Comparison of ENCODE assay signal across 31 cellular contexts in the genomic region with DNA sequence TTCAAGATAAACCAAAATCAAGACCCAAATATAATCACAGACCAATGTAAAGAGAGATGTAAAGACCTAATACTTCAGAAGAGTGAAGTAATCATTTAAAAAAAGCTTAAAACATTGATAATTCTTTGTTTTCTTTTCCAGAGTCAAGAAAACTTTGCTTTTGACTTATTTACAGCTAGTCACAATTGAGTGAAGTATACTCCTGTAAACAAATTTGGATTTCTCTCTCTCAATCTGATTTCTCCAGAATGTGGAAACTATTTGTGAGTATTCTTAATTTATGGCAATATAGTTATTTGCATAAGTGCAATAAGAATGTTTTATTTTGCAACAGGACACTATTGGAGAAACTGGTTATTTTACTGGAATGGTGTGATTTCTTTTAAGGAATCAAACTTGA.
"Had no signal": no experiment of that assay in that cellular context is flagged by ENCODE, and none has a peak within 500 bp of the region (broad histone marks: within the 10 kb centered on the region; RNA-seq: fewer than 3 reads in every experiment).

No MANE protein-coding gene starts in this region.

- H3K27ac ChIP-seq: brain microvascular endothelial cell, coronary artery, dorsolateral prefrontal cortex, esophagus muscularis mucosa, foreskin keratinocyte, gastrocnemius medialis, heart left ventricle, WERI-Rb-1 had no signal

- DNase-seq: activated B cell treated with CpG ODN at 0.5 μM for 24 hours; activated CD4-positive, alpha-beta T cell treated with anti-CD3 and anti-CD28 coated beads for 48 hours; activated CD4-positive, alpha-beta T cell treated with anti-CD3 and anti-CD28 coated beads, Interleukin-2, amount 50 U/mL, for 1 hour; activated CD4-positive, alpha-beta T cell treated with anti-CD3 and anti-CD28 coated beads, Interleukin-2, amount 50 U/mL, for 48 hours; activated CD8-positive, alpha-beta memory T cell treated with anti-CD3 and anti-CD28 coated beads for 24 hours; activated CD8-positive, alpha-beta T cell treated with anti-CD3 and anti-CD28 coated beads for 36 hours; activated effector memory CD4-positive, alpha-beta T cell treated with Interleukin-2 at 50 U/mL for 16 hours; activated gamma-delta T cell treated with Interleukin-2 at 50 U/mL for 16 hours; activated naive CD4-positive, alpha-beta T cell treated with anti-CD3 and anti-CD28 coated beads, Interleukin-2, amount 50 U/mL, for 16 hours; activated naive CD4-positive, alpha-beta T cell treated with Interleukin-2 at 50 U/mL for 16 hours; activated T-cell treated with anti-CD3 and anti-CD28 coated beads, Interleukin-2, amount 50 U/mL, for 4 hours; amniotic stem cell; anterior cingulate cortex; brain microvascular endothelial cell; dorsolateral prefrontal cortex; effector memory CD4-positive, alpha-beta T cell; erythroblast; foreskin keratinocyte; gastrocnemius medialis; glutamatergic neuron; heart left ventricle; T-helper 17 cell; T1000; WERI-Rb-1 had no signal

- H3K27me3 Mint-ChIP-seq: activated B cell treated with CpG ODN at 0.5 μM for 24 hours; activated CD8-positive, alpha-beta T cell treated with anti-CD3 and anti-CD28 coated beads for 36 hours; activated naive CD8-positive, alpha-beta T cell; activated T-helper 17 cell treated with anti-CD3 and anti-CD28 coated beads, Interleukin-2, amount 50 U/mL, for 72 hours; central memory CD8-positive, alpha-beta T cell; dendritic cell treated with granulocyte-macrophage colony-stimulating factor and Interleukin-4, amounts not matched to agents 40 ng/mL and 50 ng/mL, for 4 days; T-helper 17 cell had no signal

- H3K36me3 ChIP-seq: brain microvascular endothelial cell, esophagus muscularis mucosa, gastrocnemius medialis, heart left ventricle, WERI-Rb-1 had no signal

- H3K4me1 Mint-ChIP-seq: activated T-helper 17 cell treated with anti-CD3 and anti-CD28 coated beads, Interleukin-2, amount 50 U/mL, for 72 hours; T-helper 17 cell had no signal

- H3K4me3 Mint-ChIP-seq: activated B cell treated with CpG ODN at 0.5 μM for 24 hours; activated CD8-positive, alpha-beta T cell treated with anti-CD3 and anti-CD28 coated beads for 36 hours; activated naive CD8-positive, alpha-beta T cell; activated T-cell treated with anti-CD3 and anti-CD28 coated beads, Interleukin-2, amount 50 U/mL, for 4 hours; activated T-helper 17 cell treated with anti-CD3 and anti-CD28 coated beads, Interleukin-2, amount 50 U/mL, for 72 hours; central memory CD8-positive, alpha-beta T cell; dendritic cell treated with granulocyte-macrophage colony-stimulating factor and Interleukin-4, amounts not matched to agents 40 ng/mL and 50 ng/mL, for 4 days; T-helper 17 cell; T-helper 2 cell treated with Interferon-gamma antibody and Interleukin-4, amounts not matched to agents 5 μg/mL and 100 μg/mL, for 36 hours had no signal

- H3K27ac Mint-ChIP-seq: activated B cell treated with CpG ODN at 0.5 μM for 24 hours; activated CD8-positive, alpha-beta T cell treated with anti-CD3 and anti-CD28 coated beads for 36 hours; activated naive CD8-positive, alpha-beta T cell; activated T-helper 17 cell treated with anti-CD3 and anti-CD28 coated beads, Interleukin-2, amount 50 U/mL, for 72 hours; dendritic cell treated with granulocyte-macrophage colony-stimulating factor and Interleukin-4, amounts not matched to agents 40 ng/mL and 50 ng/mL, for 4 days; T-helper 17 cell; T-helper 2 cell treated with Interferon-gamma antibody and Interleukin-4, amounts not matched to agents 5 μg/mL and 100 μg/mL, for 36 hours had no signal

- H3K4me3 ChIP-seq: coronary artery, dorsolateral prefrontal cortex, esophagus muscularis mucosa, gastrocnemius medialis, heart left ventricle had no signal

- H3K4me1 ChIP-seq: foreskin keratinocyte, gastrocnemius medialis, heart left ventricle had no signal

- H3K27me3 ChIP-seq: brain microvascular endothelial cell, dorsolateral prefrontal cortex, esophagus muscularis mucosa, foreskin keratinocyte, gastrocnemius medialis, heart left ventricle had no signal
